In genomic region chr11:9529333-9529648, GRCh38 we compare ENCODE assay signal across 10 cellular contexts. TPM values are rescaled to one million over a fixed set of nuclear protein-coding genes. Genes with fewer than 3 reads are reported as not detected.
DNase-seq lines count a peak whose midpoint lies in the region; ATAC-seq, FAIRE-seq and TF ChIP-seq lines count a peak whose summit lies in the region.
"Had no signal": no experiment of that assay in that cellular context is flagged by ENCODE, and none has a peak within 500 bp of the region (broad histone marks: within the 10 kb centered on the region; RNA-seq: fewer than 3 reads in every experiment).

No MANE protein-coding gene starts in this region.

- CTCF ChIA-PET in IMR-90 (lab: Yijun Ruan, JAX): no interaction called here

- no peaks in the 10 kb centered on the region for H4K20me1 ChIP-seq in IMR-90 (ENCODE audit: insufficient read depth, low read length)

- no peak overlapping the region for H2AK5ac ChIP-seq in IMR-90 (ENCODE audit: low read depth, low read length)

- no peak overlapping the region for H3K4ac ChIP-seq in IMR-90 (ENCODE audit: low read depth, low read length)

- H3K14ac ChIP-seq in IMR-90 (replicated peaks; ENCODE audit: low read depth, low read length): no peak overlapping the region

- peak overlapping the region; percentile 16; the same call in 1 of the 2 replicates for H2BK120ac ChIP-seq in IMR-90 (ENCODE audit: low read depth, low read length)

- H3K79me1 ChIP-seq in IMR-90 (ENCODE audit: low read depth in 1 of 2, low read length in 2 of 2): peaks cover 0 to 7% of the 10 kb centered on the region in 2 experiments; a peak in 3 of 4 replicates

- H3K4me3 ChIP-seq in IMR-90 (ENCODE audit: insufficient read depth, low read depth, low read length): no peak overlapping the region
- no peak overlapping the region for H3K4me3 ChIP-seq in body of pancreas
- H3K4me3 ChIP-seq in thyroid gland (replicated peaks in 1 of 3): no peak overlapping the region

- no peak overlapping the region for H2AK9ac ChIP-seq in IMR-90 (replicated peaks; ENCODE audit: low read depth, low read length, poor library complexity)

- H3K4me2 ChIP-seq in IMR-90 (ENCODE audit: low read depth, low read length): no peak overlapping the region

- TF ChIP-seq POLR2A in IMR-90 (IDR thresholded peaks at IDR 0.05; ENCODE audit: low read depth, low read length) (no peak), body of pancreas (IDR thresholded peaks at IDR 0.05) (no peak), thyroid gland (IDR thresholded peaks at IDR 0.05) (no peak)

- peak overlapping the region; percentile 16 for H2AFZ ChIP-seq in IMR-90 (replicated peaks; ENCODE audit: low read length, poor library complexity)

- ATAC-seq in IMR-90 (ENCODE audit: low read depth): no peak
- ATAC-seq in body of pancreas: peak; percentile 67
- ATAC-seq in left lobe of liver: peak; percentile 65
- no peak for ATAC-seq in HG03045 (IDR thresholded peaks at IDR 0.05; ENCODE audit: unreplicated experiment)
- ATAC-seq: activated CD8-positive, alpha-beta memory T cell treated with anti-CD3 and anti-CD28 coated beads, Interleukin-2, amount 10 ng/mL, durations not matched to agents 7 days and 5 days; stimulated activated effector memory CD8-positive, alpha-beta T cell treated with anti-CD3 and anti-CD28 coated beads, Interleukin-12 subunit alpha, Interleukin-12 subunit beta, amount 100 ng/mL, for 72 hours had no signal

- H3K4me1 ChIP-seq in IMR-90 (ENCODE audit: control insufficient read depth, insufficient read depth, low read length) (peaks cover 11% of the 10 kb centered on the region), body of pancreas (peaks cover 7% of the 10 kb centered on the region), thyroid gland (peaks cover 52 to 58% of the 10 kb centered on the region in 2 donors)

- no peak overlapping the region for H3K18ac ChIP-seq in IMR-90 (ENCODE audit: low read depth, low read length)

- in situ Hi-C loops in IMR-90 (cut with MboI; ENCODE audit: low sequenced_read_pairs): no loop called here

- H2BK20ac ChIP-seq in IMR-90 (ENCODE audit: low read depth, low read length): no peak overlapping the region

- H3K36me3 ChIP-seq in IMR-90 (ENCODE audit: control insufficient read depth, insufficient read depth, low read length): peaks cover 2% of the 10 kb centered on the region; the same call in 1 of the 2 replicates
- H3K36me3 ChIP-seq in body of pancreas (replicated peaks in 1 of 2; ENCODE audit: insufficient read depth in 1 of 2, low read depth in 2 of 2): peaks cover 0 to 3% of the 10 kb centered on the region in 2 donors
- H3K36me3 ChIP-seq in thyroid gland: no peaks in the 10 kb centered on the region

- H4K5ac ChIP-seq in IMR-90 (ENCODE audit: low read depth, low read length): no peak overlapping the region

- 100% methylated on average over 1 of the region's 3 CpGs; no CpG with 5 or more reads in 1 of the 2 experiments for WGBS in IMR-90 (ENCODE audit: extremely low coverage in 2 of 2, insufficient read length in 1 of 2), 2 experiments
- WGBS in body of pancreas, 2 donors: 57 to 65% methylated on average over 2 to 3 of the region's 3 CpGs
- 37% methylated on average over 3 of the region's 3 CpGs; no CpG with 5 or more reads in 1 of the 2 donors for WGBS in thyroid gland, 2 donors

- no peak overlapping the region for H3K9ac ChIP-seq in IMR-90 (ENCODE audit: low read depth, low read length)

- H3K23ac ChIP-seq in IMR-90 (ENCODE audit: low read depth, low read length): no peak overlapping the region

- no peak overlapping the region for H2BK5ac ChIP-seq in IMR-90 (ENCODE audit: low read depth, low read length, poor library complexity, severe bottlenecking)

- TF ChIP-seq RAD21 in IMR-90 (IDR thresholded peaks at IDR 0.05; ENCODE audit: low read length): no peak

- no peak overlapping the region for H3K56ac ChIP-seq in IMR-90 (ENCODE audit: extremely low read depth, insufficient read depth, low read length)

- no peak overlapping the region for H4K91ac ChIP-seq in IMR-90 (ENCODE audit: insufficient read depth, low read depth, low read length)

- H3K27ac ChIP-seq in IMR-90 (ENCODE audit: insufficient read depth, low read length): no peak overlapping the region
- peak overlapping the region in 2 of 4 donors; percentile 6 to 12 for H3K27ac ChIP-seq in body of pancreas
- peak overlapping the region; percentile 92 to 95 (median 95) for H3K27ac ChIP-seq in thyroid gland

- H4K8ac ChIP-seq in IMR-90 (ENCODE audit: low read depth in 2 of 2, low read length in 2 of 2): no peak overlapping the region

- no peak for TF ChIP-seq CTCF in IMR-90 (conservative IDR thresholded peaks at IDR 0.05; ENCODE audit: low read depth, low read length)
- no peak for TF ChIP-seq CTCF in body of pancreas (IDR thresholded peaks at IDR 0.05)
- no peak for TF ChIP-seq CTCF in thyroid gland (IDR thresholded peaks at IDR 0.05)

- FAIRE-seq in frontal cortex (lab: Jason Lieb, UNC): no peak

- no peak for DNase-seq in IMR-90
- DNase-seq in body of pancreas: peak; percentile 20 to 70 (median 50)
- DNase-seq in left lobe of liver (ENCODE audit: low spot score): no peak
- DNase-seq in thyroid gland: peak; percentile 63 to 69
- DNase-seq in frontal cortex (ENCODE audit: low spot score in 2 of 2): no peak
- no peak for DNase-seq in stimulated activated CD4-positive, alpha-beta T cell treated with anti-CD3 and anti-CD28 coated beads, Interleukin-4, amount 100 ng/mL, for 4 hours
- DNase-seq: activated CD8-positive, alpha-beta memory T cell treated with anti-CD3 and anti-CD28 coated beads, Interleukin-2, amount 10 ng/mL, durations not matched to agents 7 days and 5 days; retina had no signal

- intact Hi-C loops in IMR-90 (cut with micrococcal nuclease) (no loop called here), body of pancreas (cut with DNase I) (no loop called here), thyroid gland (cut with DNase I) (loop anchor here (10.0 kb wide), 1 partner anchor 226 kb away; no protein-coding TSS in a partner anchor)

- dilution Hi-C loops in IMR-90 (cut with HindIII; ENCODE audit: low sequenced_read_pairs, unreplicated experiment): no loop called here

- H3K9me1 ChIP-seq in IMR-90 (ENCODE audit: insufficient read depth, low read length): peaks cover 3% of the 10 kb centered on the region

- BruUV-seq in IMR-90 (replicated peaks; lab: Mats Ljungman, UMichigan): no TSS peak

- no peaks in the 10 kb centered on the region for H3K27me3 ChIP-seq in IMR-90 (ENCODE audit: control insufficient read depth, insufficient read depth, low read length)
- no peaks in the 10 kb centered on the region for H3K27me3 ChIP-seq in body of pancreas
- no peaks in the 10 kb centered on the region for H3K27me3 ChIP-seq in thyroid gland

- no peak overlapping the region for H2BK15ac ChIP-seq in IMR-90 (ENCODE audit: low read depth, low read length)

- POLR2A ChIA-PET in IMR-90 (lab: Charles Lee; ENCODE audit: unreplicated experiment): no interaction called here

- H3K9me3 ChIP-seq in IMR-90 (ENCODE audit: control insufficient read depth, insufficient read depth, low read length) (no peaks in the 10 kb centered on the region), body of pancreas (no peaks in the 10 kb centered on the region), thyroid gland (no peaks in the 10 kb centered on the region)

TF ChIP-seq in IMR-90, 13 proteins besides CTCF, POLR2A, EP300 and RAD21:
- TF ChIP-seq CHD1 (IDR thresholded peaks at IDR 0.05; ENCODE audit: low read depth, low read length) (no peak), SMC3 (IDR thresholded peaks at IDR 0.05; ENCODE audit: low read depth, low read length) (no peak), BHLHE40 (IDR thresholded peaks at IDR 0.05; ENCODE audit: low read depth, low read length) (no peak), ELK1 (IDR thresholded peaks at IDR 0.05; ENCODE audit: borderline replicate concordance, low read depth, low read length) (no peak), CEBPB (IDR thresholded peaks at IDR 0.05; ENCODE audit: low read depth, low read length) (no peak), USF2 (IDR thresholded peaks at IDR 0.05; ENCODE audit: low read depth, low read length) (no peak), RFX5 (IDR thresholded peaks at IDR 0.05; ENCODE audit: low read depth, low read length) (no peak), NFE2L2 (IDR thresholded peaks at IDR 0.05; ENCODE audit: low read depth, low read length) (no peak)

RNA-seq across cellular contexts. Expression of gene WEE1, which starts 44.2 kb away (rescaled TPM):
- total RNA-seq in IMR-90 (2012; rRNA removed) (29.2 and 45.5 TPM in 2 replicates), body of pancreas (10 to 100 TPM; 11.2 to 16.8 TPM), left lobe of liver (11.6 TPM), thyroid gland (10 to 100 TPM; 29.6 to 35.6 (median 32.5) TPM), frontal cortex (11.0 TPM)
- polyA plus RNA-seq in IMR-90 (2012; rRNA removed): 20.2 and 26.5 TPM in 2 replicates
- 3.7 and 5.6 TPM in 2 replicates for polyA plus RNA-seq in IMR-90 (2012; cell fraction: cytosol; rRNA removed)
- 10.9 and 83.2 TPM in 2 replicates for polyA plus RNA-seq in IMR-90 (2012; cell fraction: nucleus; rRNA removed; ENCODE audit: low replicate concordance)

Comparison
In these comparisons a context has a peak if more than half of its experiments do, and no peak if none do; other contexts are left out.
1. ATAC-seq: peak in body of pancreas (single experiment) and left lobe of liver (single experiment); none in IMR-90 (single experiment) and HG03045 (single experiment).
2. DNase-seq: peak in body of pancreas (4 of 4) and thyroid gland (2 of 2); none in IMR-90 (single experiment), left lobe of liver (single experiment), frontal cortex (0 of 2) and stimulated activated CD4-positive, alpha-beta T cell treated with anti-CD3 and anti-CD28 coated beads, Interleukin-4, amount 100 ng/mL, for 4 hours (0 of 2).